Comparison of ENCODE assay signal across 8 cellular contexts in the genomic region with DNA sequence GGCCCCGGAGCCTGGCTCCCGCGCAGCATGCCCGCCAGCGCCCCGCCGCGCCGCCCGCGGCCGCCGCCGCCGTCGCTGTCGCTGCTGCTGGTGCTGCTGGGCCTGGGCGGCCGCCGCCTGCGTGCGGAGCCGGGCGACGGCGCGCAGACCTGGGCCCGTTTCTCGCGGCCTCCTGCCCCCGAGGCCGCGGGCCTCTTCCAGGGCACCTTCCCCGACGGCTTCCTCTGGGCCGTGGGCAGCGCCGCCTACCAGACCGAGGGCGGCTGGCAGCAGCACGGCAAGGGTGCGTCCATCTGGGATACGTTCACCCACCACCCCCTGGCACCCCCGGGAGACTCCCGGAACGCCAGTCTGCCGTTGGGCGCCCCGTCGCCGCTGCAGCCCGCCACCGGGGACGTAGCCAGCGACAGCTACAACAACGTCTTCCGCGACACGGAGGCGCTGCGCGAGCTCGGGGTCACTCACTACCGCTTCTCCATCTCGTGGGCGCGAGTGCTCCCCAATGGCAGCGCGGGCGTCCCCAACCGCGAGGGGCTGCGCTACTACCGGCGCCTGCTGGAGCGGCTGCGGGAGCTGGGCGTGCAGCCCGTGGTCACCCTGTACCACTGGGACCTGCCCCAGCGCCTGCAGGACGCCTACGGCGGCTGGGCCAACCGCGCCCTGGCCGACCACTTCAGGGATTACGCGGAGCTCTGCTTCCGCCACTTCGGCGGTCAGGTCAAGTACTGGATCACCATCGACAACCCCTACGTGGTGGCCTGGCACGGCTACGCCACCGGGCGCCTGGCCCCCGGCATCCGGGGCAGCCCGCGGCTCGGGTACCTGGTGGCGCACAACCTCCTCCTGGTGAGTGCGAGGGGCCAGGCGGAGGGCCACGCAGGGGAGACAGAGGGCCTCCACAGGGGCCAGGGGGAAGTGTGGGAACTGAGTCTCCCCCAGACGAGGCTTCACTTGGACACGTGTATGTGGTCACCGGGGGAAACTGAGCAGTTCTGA. TPM values are rescaled to one million over a fixed set of nuclear protein-coding genes. Genes with fewer than 3 reads are reported as not detected.
DNase-seq lines count a peak whose midpoint lies in the region; ATAC-seq and TF ChIP-seq lines count a peak whose summit lies in the region.

A gene (plus strand): TSS at position 10 of the 996 bp plus-strand sequence. CDS start 18 bp downstream, at position 28.

- peak within 1 kb of the TSS; percentile 71 for H3K4me2 ChIP-seq in skeletal muscle satellite cell (ENCODE audit: low read length)

- H3K9ac ChIP-seq in skeletal muscle satellite cell (ENCODE audit: low read depth, low read length): no peak within 1 kb of the TSS

- peak within 1 kb of the TSS in 2 of 5 donors; percentile 55 to 63 for H3K27ac ChIP-seq in adrenal gland

- H3K4me3 ChIP-seq in adrenal gland: peak within 1 kb of the TSS in 2 of 4 donors; percentile 10 to 56
- peak within 1 kb of the TSS; percentile 49 for H3K4me3 ChIP-seq in iPS-18c (ENCODE audit: insufficient read depth, low read depth, low read length)
- H3K4me3 ChIP-seq in skeletal muscle satellite cell (ENCODE audit: low read length): peak within 1 kb of the TSS; percentile 49

- peak; percentile 35 for ATAC-seq in HG03432 (IDR thresholded peaks at IDR 0.05; ENCODE audit: unreplicated experiment)

- no peaks in the 10 kb centered on the region for H3K9me3 ChIP-seq in adrenal gland (replicated peaks in 1 of 3)
- no peaks in the 10 kb centered on the region for H3K9me3 ChIP-seq in iPS-18c (ENCODE audit: control insufficient read depth, insufficient read depth, low read length)
- H3K9me3 ChIP-seq in skeletal muscle satellite cell (replicated peaks; ENCODE audit: low read length): no peaks in the 10 kb centered on the region

- TF ChIP-seq POLR2A in adrenal gland (IDR thresholded peaks at IDR 0.05): no peak

- WGBS in adrenal gland, 4 donors: 8 to 58% (median 23%) methylated on average over 4 to 109 of the region's 109 CpGs

- no peaks in the 10 kb centered on the region for H3K27me3 ChIP-seq in adrenal gland
- peaks cover 89% of the 10 kb centered on the region for H3K27me3 ChIP-seq in skeletal muscle satellite cell (ENCODE audit: control insufficient read depth, insufficient read depth, low read length)

- intact Hi-C loops in adrenal gland (cut with DNase I): no loop called here

- TF ChIP-seq CTCF in adrenal gland (IDR thresholded peaks at IDR 0.05): peak in 1 of 6 experiments; percentile 14

- DNase-seq in stimulated activated CD4-positive, alpha-beta T cell treated with anti-CD3 and anti-CD28 coated beads, Interleukin-15, amount 100 ng/mL, for 24 hours: peak; percentile 31
- DNase-seq in stimulated activated CD4-positive, alpha-beta T cell treated with anti-CD3 and anti-CD28 coated beads, Interleukin-12 subunit alpha, Interleukin-12 subunit beta, amount 100 ng/mL, for 4 hours: no peak
- peak in 6 of 7 donors; percentile 7 to 54 (median 22) for DNase-seq in adrenal gland
- DNase-seq in effector CD8-positive, alpha-beta T cell (lab: John Stamatoyannopoulos, UW): no peak
- no peak for DNase-seq in mucosa of gallbladder (ENCODE audit: low spot score)

- H3K4me1 ChIP-seq in adrenal gland (replicated peaks in 1 of 2) (no peaks in the 10 kb centered on the region), skeletal muscle satellite cell (ENCODE audit: control insufficient read depth, insufficient read depth, low read length) (no peaks in the 10 kb centered on the region)

- no peaks in the 10 kb centered on the region for H3K36me3 ChIP-seq in adrenal gland (replicated peaks in 1 of 2)
- H3K36me3 ChIP-seq in skeletal muscle satellite cell (ENCODE audit: insufficient read depth, low read length): no peaks in the 10 kb centered on the region

RNA-seq across cellular contexts. Expression of the gene that starts here (rescaled TPM):
- total RNA-seq in adrenal gland (1 to 10 TPM in 2 of 8 donors, under 1 TPM in 6; 0.24 to 2.8 (median 0.78) TPM), mucosa of gallbladder (1.8 TPM)
- 1 to 10 TPM in 1 of 3 donors, under 1 TPM in 2; 0.40 to 2.6 (median 0.54) TPM for polyA plus RNA-seq in adrenal gland
- total RNA-seq in skeletal muscle satellite cell (2012; rRNA removed): under 0.01 TPM in 1 of 2 replicates, not detected in the other

Comparison
In these comparisons a context has a peak if more than half of its experiments do, and no peak if none do; other contexts are left out.
1. DNase-seq: peak in stimulated activated CD4-positive, alpha-beta T cell treated with anti-CD3 and anti-CD28 coated beads, Interleukin-15, amount 100 ng/mL, for 24 hours (single experiment) and adrenal gland (6 of 7); none in stimulated activated CD4-positive, alpha-beta T cell treated with anti-CD3 and anti-CD28 coated beads, Interleukin-12 subunit alpha, Interleukin-12 subunit beta, amount 100 ng/mL, for 4 hours (single experiment), effector CD8-positive, alpha-beta T cell (single experiment) and mucosa of gallbladder (single experiment).